ENCODE assay signal across 1 cellular context in the genomic region with DNA sequence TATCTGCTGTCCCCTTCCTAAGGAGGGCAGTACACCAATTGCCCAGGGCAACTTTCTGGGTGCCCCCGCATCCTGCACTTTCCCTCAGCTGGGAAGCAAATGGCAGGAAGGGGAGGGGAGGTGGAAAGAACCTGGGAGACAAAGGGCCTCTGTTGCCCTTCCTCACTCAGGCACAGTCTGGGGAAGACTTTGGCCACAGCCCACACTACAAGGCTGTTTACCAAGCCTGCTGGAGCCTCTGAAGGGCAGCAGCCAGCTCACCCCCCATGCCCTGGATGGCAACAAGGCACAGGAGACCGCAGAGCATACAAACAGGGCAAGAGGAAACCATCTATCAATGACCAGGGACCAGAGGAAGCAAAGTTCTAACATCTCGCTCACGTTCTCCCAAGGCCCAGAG.
A peak's percentile ranks its signal among the peaks of the same experiment; 100 is the strongest.
TF ChIP-seq lines count a peak whose summit lies in the region.

No MANE protein-coding gene starts in this region.

TF ChIP-seq in HepG2, 621 proteins besides CTCF, POLR2A, EP300 and RAD21 (continues in another document):
- TF ChIP-seq TEAD2 (CRISPR knock-in tag; IDR thresholded peaks at IDR 0.05) (no peak), FOXP4 (CRISPR knock-in tag; IDR thresholded peaks at IDR 0.05) (peak; percentile 80; the same call in 1 of the 2 replicates), NAIF1 (CRISPR knock-in tag; IDR thresholded peaks at IDR 0.05; ENCODE audit: borderline replicate concordance) (no peak), NFE2L2 (IDR thresholded peaks at IDR 0.05; ENCODE audit: low read length) (no peak), ZNF407 (CRISPR knock-in tag; IDR thresholded peaks at IDR 0.05; ENCODE audit: not compliant biosample characterization) (no peak), MXI1 (IDR thresholded peaks at IDR 0.05; ENCODE audit: borderline replicate concordance, low read depth, low read length) (no peak), SNAI1 (CRISPR knock-in tag; IDR thresholded peaks at IDR 0.05; ENCODE audit: borderline replicate concordance) (no peak), MAFK (conservative IDR thresholded peaks at IDR 0.05 in 1 of 2, IDR thresholded peaks at IDR 0.05 in 1 of 2; ENCODE audit: low read length in 2 of 2) (no peak), ZNF263 (CRISPR knock-in tag; IDR thresholded peaks at IDR 0.05) (no peak), ZNF101 (CRISPR knock-in tag; IDR thresholded peaks at IDR 0.05; ENCODE audit: borderline replicate concordance, low read depth) (no peak), ELF1 (CRISPR knock-in tag; IDR thresholded peaks at IDR 0.05) (no peak), ZNF281 (CRISPR knock-in tag; IDR thresholded peaks at IDR 0.05; ENCODE audit: borderline replicate concordance) (peak; percentile 30; the same call in 1 of the 2 replicates), ZNF562 (CRISPR knock-in tag; IDR thresholded peaks at IDR 0.05; ENCODE audit: borderline replicate concordance) (no peak), MAF1 (CRISPR knock-in tag; IDR thresholded peaks at IDR 0.05; ENCODE audit: borderline replicate concordance) (no peak), CREM (IDR thresholded peaks at IDR 0.05) (0 out of 2 replicates have a peak, but pooled peaks have one; percentile 25), CREM (CRISPR knock-in tag; IDR thresholded peaks at IDR 0.05) (no peak), TEAD3 (CRISPR knock-in tag; optimal IDR thresholded peaks at IDR 0.05; ENCODE audit: borderline replicate concordance) (no peak), ZNF644 (CRISPR knock-in tag; IDR thresholded peaks at IDR 0.05; ENCODE audit: low read depth) (peak; percentile 63), ZNF20 (CRISPR knock-in tag; IDR thresholded peaks at IDR 0.05) (no peak), SOX6 (IDR thresholded peaks at IDR 0.05) (no peak), SOX6 (CRISPR knock-in tag; IDR thresholded peaks at IDR 0.05) (peak; percentile 59), ZSCAN22 (CRISPR knock-in tag; IDR thresholded peaks at IDR 0.05) (no peak), ZNF749 (CRISPR knock-in tag; IDR thresholded peaks at IDR 0.05; ENCODE audit: borderline replicate concordance) (no peak), ZNF790 (CRISPR knock-in tag; IDR thresholded peaks at IDR 0.05; ENCODE audit: borderline replicate concordance) (no peak), ZNF687 (CRISPR knock-in tag; IDR thresholded peaks at IDR 0.05) (peak; percentile 26; the same call in 1 of the 2 replicates), ZNF607 (CRISPR knock-in tag; IDR thresholded peaks at IDR 0.05; ENCODE audit: borderline replicate concordance) (no peak), SRSF4 (IDR thresholded peaks at IDR 0.05; ENCODE audit: low read depth, low read length, poor library complexity, severe bottlenecking) (no peak), ZNF615 (CRISPR knock-in tag; IDR thresholded peaks at IDR 0.05; ENCODE audit: borderline replicate concordance) (no peak), BRF2 (CRISPR knock-in tag; IDR thresholded peaks at IDR 0.05) (no peak), ZNF878 (CRISPR knock-in tag; IDR thresholded peaks at IDR 0.05) (no peak), ZNF780A (CRISPR knock-in tag; IDR thresholded peaks at IDR 0.05) (no peak), MZF1 (CRISPR knock-in tag; IDR thresholded peaks at IDR 0.05; ENCODE audit: borderline replicate concordance) (no peak), KAT2B (IDR thresholded peaks at IDR 0.05; ENCODE audit: borderline replicate concordance, low read depth, low read length) (no peak), HNRNPK (IDR thresholded peaks at IDR 0.05; ENCODE audit: low read depth, low read length, poor library complexity, severe bottlenecking) (no peak), RFX1 (IDR thresholded peaks at IDR 0.05) (no peak), ELF3 (CRISPR knock-in tag; IDR thresholded peaks at IDR 0.05) (peak; percentile 25; the same call in 1 of the 2 replicates), ZIK1 (CRISPR knock-in tag; IDR thresholded peaks at IDR 0.05; ENCODE audit: borderline replicate concordance, low read depth) (no peak), PAWR (CRISPR knock-in tag; IDR thresholded peaks at IDR 0.05; ENCODE audit: borderline replicate concordance) (no peak)
- TF ChIP-seq, protein P1, sequence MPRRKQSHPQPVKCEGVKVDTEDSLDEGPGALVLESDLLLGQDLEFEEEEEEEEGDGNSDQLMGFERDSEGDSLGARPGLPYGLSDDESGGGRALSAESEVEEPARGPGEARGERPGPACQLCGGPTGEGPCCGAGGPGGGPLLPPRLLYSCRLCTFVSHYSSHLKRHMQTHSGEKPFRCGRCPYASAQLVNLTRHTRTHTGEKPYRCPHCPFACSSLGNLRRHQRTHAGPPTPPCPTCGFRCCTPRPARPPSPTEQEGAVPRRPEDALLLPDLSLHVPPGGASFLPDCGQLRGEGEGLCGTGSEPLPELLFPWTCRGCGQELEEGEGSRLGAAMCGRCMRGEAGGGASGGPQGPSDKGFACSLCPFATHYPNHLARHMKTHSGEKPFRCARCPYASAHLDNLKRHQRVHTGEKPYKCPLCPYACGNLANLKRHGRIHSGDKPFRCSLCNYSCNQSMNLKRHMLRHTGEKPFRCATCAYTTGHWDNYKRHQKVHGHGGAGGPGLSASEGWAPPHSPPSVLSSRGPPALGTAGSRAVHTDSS (CRISPR knock-in tag; conservative IDR thresholded peaks at IDR 0.05): no peak
- TF ChIP-seq, protein P2, sequence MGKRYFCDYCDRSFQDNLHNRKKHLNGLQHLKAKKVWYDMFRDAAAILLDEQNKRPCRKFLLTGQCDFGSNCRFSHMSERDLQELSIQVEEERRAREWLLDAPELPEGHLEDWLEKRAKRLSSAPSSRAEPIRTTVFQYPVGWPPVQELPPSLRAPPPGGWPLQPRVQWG (CRISPR knock-in tag; IDR thresholded peaks at IDR 0.05; ENCODE audit: borderline replicate concordance, low read depth): no peak
